Comparison of ENCODE assay signal across 1 cellular context in genomic region chr2:20592106-20593071, GRCh38.
A peak's percentile ranks its signal among the peaks of the same experiment; 100 is the strongest.
TF ChIP-seq lines count a peak whose summit lies in the region.

No MANE protein-coding gene starts in this region.

TF ChIP-seq in HepG2, 621 proteins besides CTCF, POLR2A, EP300 and RAD21 (continued from another document and continues in another):
- TF ChIP-seq, protein P1, sequence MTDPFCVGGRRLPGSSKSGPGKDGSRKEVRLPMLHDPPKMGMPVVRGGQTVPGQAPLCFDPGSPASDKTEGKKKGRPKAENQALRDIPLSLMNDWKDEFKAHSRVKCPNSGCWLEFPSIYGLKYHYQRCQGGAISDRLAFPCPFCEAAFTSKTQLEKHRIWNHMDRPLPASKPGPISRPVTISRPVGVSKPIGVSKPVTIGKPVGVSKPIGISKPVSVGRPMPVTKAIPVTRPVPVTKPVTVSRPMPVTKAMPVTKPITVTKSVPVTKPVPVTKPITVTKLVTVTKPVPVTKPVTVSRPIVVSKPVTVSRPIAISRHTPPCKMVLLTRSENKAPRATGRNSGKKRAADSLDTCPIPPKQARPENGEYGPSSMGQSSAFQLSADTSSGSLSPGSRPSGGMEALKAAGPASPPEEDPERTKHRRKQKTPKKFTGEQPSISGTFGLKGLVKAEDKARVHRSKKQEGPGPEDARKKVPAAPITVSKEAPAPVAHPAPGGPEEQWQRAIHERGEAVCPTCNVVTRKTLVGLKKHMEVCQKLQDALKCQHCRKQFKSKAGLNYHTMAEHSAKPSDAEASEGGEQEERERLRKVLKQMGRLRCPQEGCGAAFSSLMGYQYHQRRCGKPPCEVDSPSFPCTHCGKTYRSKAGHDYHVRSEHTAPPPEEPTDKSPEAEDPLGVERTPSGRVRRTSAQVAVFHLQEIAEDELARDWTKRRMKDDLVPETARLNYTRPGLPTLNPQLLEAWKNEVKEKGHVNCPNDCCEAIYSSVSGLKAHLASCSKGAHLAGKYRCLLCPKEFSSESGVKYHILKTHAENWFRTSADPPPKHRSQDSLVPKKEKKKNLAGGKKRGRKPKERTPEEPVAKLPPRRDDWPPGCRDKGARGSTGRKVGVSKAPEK (CRISPR knock-in tag; IDR thresholded peaks at IDR 0.05; ENCODE audit: borderline replicate concordance) = no peak
- no peak for TF ChIP-seq E2F2 (CRISPR knock-in tag; IDR thresholded peaks at IDR 0.05; ENCODE audit: borderline replicate concordance)
- no peak for TF ChIP-seq HNF4G (IDR thresholded peaks at IDR 0.05; ENCODE audit: borderline replicate concordance, low read depth, low read length)
- no peak for TF ChIP-seq HNF4G (CRISPR knock-in tag; IDR thresholded peaks at IDR 0.05; ENCODE audit: borderline replicate concordance, low read depth)
- no peak for TF ChIP-seq ZNF644 (CRISPR knock-in tag; IDR thresholded peaks at IDR 0.05; ENCODE audit: low read depth)
- TF ChIP-seq ZNF251 (CRISPR knock-in tag; IDR thresholded peaks at IDR 0.05) = no peak; the same call in 1 of the 2 replicates
- TF ChIP-seq RFX5 (IDR thresholded peaks at IDR 0.05; ENCODE audit: low read depth, low read length) = no peak
- TF ChIP-seq EZH2 (conservative IDR thresholded peaks at IDR 0.05; ENCODE audit: low read depth, low read length) = no peak
- TF ChIP-seq, protein P2, sequence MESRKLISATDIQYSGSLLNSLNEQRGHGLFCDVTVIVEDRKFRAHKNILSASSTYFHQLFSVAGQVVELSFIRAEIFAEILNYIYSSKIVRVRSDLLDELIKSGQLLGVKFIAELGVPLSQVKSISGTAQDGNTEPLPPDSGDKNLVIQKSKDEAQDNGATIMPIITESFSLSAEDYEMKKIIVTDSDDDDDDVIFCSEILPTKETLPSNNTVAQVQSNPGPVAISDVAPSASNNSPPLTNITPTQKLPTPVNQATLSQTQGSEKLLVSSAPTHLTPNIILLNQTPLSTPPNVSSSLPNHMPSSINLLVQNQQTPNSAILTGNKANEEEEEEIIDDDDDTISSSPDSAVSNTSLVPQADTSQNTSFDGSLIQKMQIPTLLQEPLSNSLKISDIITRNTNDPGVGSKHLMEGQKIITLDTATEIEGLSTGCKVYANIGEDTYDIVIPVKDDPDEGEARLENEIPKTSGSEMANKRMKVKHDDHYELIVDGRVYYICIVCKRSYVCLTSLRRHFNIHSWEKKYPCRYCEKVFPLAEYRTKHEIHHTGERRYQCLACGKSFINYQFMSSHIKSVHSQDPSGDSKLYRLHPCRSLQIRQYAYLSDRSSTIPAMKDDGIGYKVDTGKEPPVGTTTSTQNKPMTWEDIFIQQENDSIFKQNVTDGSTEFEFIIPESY (CRISPR knock-in tag; IDR thresholded peaks at IDR 0.05) = peak; percentile 97
- no peak for TF ChIP-seq ZNF615 (CRISPR knock-in tag; IDR thresholded peaks at IDR 0.05; ENCODE audit: borderline replicate concordance)
- TF ChIP-seq ZNF446 (CRISPR knock-in tag; IDR thresholded peaks at IDR 0.05) = no peak
- TF ChIP-seq KDM2A (CRISPR knock-in tag; IDR thresholded peaks at IDR 0.05; ENCODE audit: borderline replicate concordance, low read depth) = no peak
- TF ChIP-seq ZNF225 (CRISPR knock-in tag; IDR thresholded peaks at IDR 0.05) = no peak; the same call in 1 of the 2 replicates
- TF ChIP-seq, protein P3, sequence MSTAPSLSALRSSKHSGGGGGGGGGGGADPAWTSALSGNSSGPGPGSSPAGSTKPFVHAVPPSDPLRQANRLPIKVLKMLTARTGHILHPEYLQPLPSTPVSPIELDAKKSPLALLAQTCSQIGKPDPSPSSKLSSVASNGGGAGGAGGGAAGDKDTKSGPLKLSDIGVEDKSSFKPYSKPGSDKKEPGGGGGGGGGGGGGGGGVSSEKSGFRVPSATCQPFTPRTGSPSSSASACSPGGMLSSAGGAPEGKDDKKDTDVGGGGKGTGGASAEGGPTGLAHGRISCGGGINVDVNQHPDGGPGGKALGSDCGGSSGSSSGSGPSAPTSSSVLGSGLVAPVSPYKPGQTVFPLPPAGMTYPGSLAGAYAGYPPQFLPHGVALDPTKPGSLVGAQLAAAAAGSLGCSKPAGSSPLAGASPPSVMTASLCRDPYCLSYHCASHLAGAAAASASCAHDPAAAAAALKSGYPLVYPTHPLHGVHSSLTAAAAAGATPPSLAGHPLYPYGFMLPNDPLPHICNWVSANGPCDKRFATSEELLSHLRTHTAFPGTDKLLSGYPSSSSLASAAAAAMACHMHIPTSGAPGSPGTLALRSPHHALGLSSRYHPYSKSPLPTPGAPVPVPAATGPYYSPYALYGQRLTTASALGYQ (CRISPR knock-in tag; IDR thresholded peaks at IDR 0.05) = no peak
- no peak for TF ChIP-seq ZNF329 (CRISPR knock-in tag; IDR thresholded peaks at IDR 0.05; ENCODE audit: low read depth)
- TF ChIP-seq GTF2F1 (IDR thresholded peaks at IDR 0.05; ENCODE audit: low read length) = no peak
- TF ChIP-seq, protein P4, sequence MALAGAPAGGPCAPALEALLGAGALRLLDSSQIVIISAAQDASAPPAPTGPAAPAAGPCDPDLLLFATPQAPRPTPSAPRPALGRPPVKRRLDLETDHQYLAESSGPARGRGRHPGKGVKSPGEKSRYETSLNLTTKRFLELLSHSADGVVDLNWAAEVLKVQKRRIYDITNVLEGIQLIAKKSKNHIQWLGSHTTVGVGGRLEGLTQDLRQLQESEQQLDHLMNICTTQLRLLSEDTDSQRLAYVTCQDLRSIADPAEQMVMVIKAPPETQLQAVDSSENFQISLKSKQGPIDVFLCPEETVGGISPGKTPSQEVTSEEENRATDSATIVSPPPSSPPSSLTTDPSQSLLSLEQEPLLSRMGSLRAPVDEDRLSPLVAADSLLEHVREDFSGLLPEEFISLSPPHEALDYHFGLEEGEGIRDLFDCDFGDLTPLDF (CRISPR knock-in tag; IDR thresholded peaks at IDR 0.05) = 0 out of 2 replicates have a peak, but pooled peaks have one; percentile 6
- TF ChIP-seq PHB2 (IDR thresholded peaks at IDR 0.05; ENCODE audit: partially characterized antibody) = no peak
- TF ChIP-seq ZNF260 (CRISPR knock-in tag; IDR thresholded peaks at IDR 0.05; ENCODE audit: borderline replicate concordance, low read depth) = no peak
- peak; percentile 65 for TF ChIP-seq ZBTB38 (CRISPR knock-in tag; IDR thresholded peaks at IDR 0.05)
- TF ChIP-seq RFXANK (CRISPR knock-in tag; IDR thresholded peaks at IDR 0.05) = 0 out of 2 replicates have a peak, but pooled peaks have one; percentile 12
- 0 out of 2 replicates have a peak, but pooled peaks have one; percentile 4 for TF ChIP-seq ZNF691 (CRISPR knock-in tag; IDR thresholded peaks at IDR 0.05; ENCODE audit: borderline replicate concordance, low read depth)
- no peak for TF ChIP-seq MLLT10 (CRISPR knock-in tag; IDR thresholded peaks at IDR 0.05)
- no peak for TF ChIP-seq NR2F6 (IDR thresholded peaks at IDR 0.05)
- TF ChIP-seq NR2F6 (CRISPR knock-in tag; IDR thresholded peaks at IDR 0.05) = 0 out of 2 replicates have a peak, but pooled peaks have one; percentile 32
- TF ChIP-seq IKZF4 (CRISPR knock-in tag; IDR thresholded peaks at IDR 0.05; ENCODE audit: borderline replicate concordance, low read depth, not compliant biosample characterization) = no peak
- no peak for TF ChIP-seq THYN1 (CRISPR knock-in tag; IDR thresholded peaks at IDR 0.05; ENCODE audit: borderline replicate concordance, low read depth)
- TF ChIP-seq ZNF878 (CRISPR knock-in tag; IDR thresholded peaks at IDR 0.05) = no peak
- TF ChIP-seq NFE2L2 (IDR thresholded peaks at IDR 0.05; ENCODE audit: low read length) = no peak
- TF ChIP-seq ZNF629 (CRISPR knock-in tag; conservative IDR thresholded peaks at IDR 0.05) = no peak
- no peak for TF ChIP-seq AKAP8 (CRISPR knock-in tag; IDR thresholded peaks at IDR 0.05)
- peak; percentile 43; the same call in 1 of the 2 replicates for TF ChIP-seq CREBL2 (CRISPR knock-in tag; IDR thresholded peaks at IDR 0.05; ENCODE audit: borderline replicate concordance)
- TF ChIP-seq CCAR2 (optimal IDR thresholded peaks at IDR 0.05; ENCODE audit: low read depth, low read length) = no peak
- TF ChIP-seq ZEB1 (IDR thresholded peaks at IDR 0.05; ENCODE audit: insufficient replicate concordance, low read depth) = no peak
- no peak; the same call in 2 of the 3 replicates for TF ChIP-seq MXI1 (IDR thresholded peaks at IDR 0.05; ENCODE audit: borderline replicate concordance, low read depth, low read length)
- TF ChIP-seq ZNF432 (CRISPR knock-in tag; IDR thresholded peaks at IDR 0.05; ENCODE audit: borderline replicate concordance) = no peak
- peak; percentile 16; the same call in 1 of the 2 replicates for TF ChIP-seq NR2C2 (CRISPR knock-in tag; IDR thresholded peaks at IDR 0.05; ENCODE audit: borderline replicate concordance)
- 0 out of 2 replicates have a peak, but pooled peaks have one; percentile 35 for TF ChIP-seq KDM5A (IDR thresholded peaks at IDR 0.05; ENCODE audit: borderline replicate concordance, low read length)
- TF ChIP-seq, protein P5, sequence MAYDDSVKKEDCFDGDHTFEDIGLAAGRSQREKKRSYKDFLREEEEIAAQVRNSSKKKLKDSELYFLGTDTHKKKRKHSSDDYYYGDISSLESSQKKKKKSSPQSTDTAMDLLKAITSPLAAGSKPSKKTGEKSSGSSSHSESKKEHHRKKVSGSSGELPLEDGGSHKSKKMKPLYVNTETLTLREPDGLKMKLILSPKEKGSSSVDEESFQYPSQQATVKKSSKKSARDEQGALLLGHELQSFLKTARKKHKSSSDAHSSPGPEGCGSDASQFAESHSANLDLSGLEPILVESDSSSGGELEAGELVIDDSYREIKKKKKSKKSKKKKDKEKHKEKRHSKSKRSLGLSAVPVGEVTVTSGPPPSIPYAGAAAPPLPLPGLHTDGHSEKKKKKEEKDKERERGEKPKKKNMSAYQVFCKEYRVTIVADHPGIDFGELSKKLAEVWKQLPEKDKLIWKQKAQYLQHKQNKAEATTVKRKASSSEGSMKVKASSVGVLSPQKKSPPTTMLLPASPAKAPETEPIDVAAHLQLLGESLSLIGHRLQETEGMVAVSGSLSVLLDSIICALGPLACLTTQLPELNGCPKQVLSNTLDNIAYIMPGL (CRISPR knock-in tag; IDR thresholded peaks at IDR 0.05; ENCODE audit: borderline replicate concordance in 1 of 2, low read depth in 1 of 2) = no peak; a peak in 1 of 4 replicates
- no peak for TF ChIP-seq PITX1 (CRISPR knock-in tag; IDR thresholded peaks at IDR 0.05)
- TF ChIP-seq GATAD1 (CRISPR knock-in tag; IDR thresholded peaks at IDR 0.05) = 0 out of 2 replicates have a peak, but pooled peaks have one; percentile 14
- TF ChIP-seq ARNTL (CRISPR knock-in tag; IDR thresholded peaks at IDR 0.05) = no peak
- no peak for TF ChIP-seq ZFP36L1 (CRISPR knock-in tag; IDR thresholded peaks at IDR 0.05)
- TF ChIP-seq NFE2L1 (CRISPR knock-in tag; IDR thresholded peaks at IDR 0.05; ENCODE audit: borderline replicate concordance) = no peak
- TF ChIP-seq ZBTB4 (CRISPR knock-in tag; IDR thresholded peaks at IDR 0.05; ENCODE audit: borderline replicate concordance) = 0 out of 2 replicates have a peak, but pooled peaks have one; percentile 63
- TF ChIP-seq ZFP36 (IDR thresholded peaks at IDR 0.05; ENCODE audit: borderline replicate concordance, low read depth, low read length, partially characterized antibody) = no peak
